In genomic region chr4:99104153-99104552, GRCh38 we compare ENCODE assay signal across 2 cellular contexts.
TF ChIP-seq lines count a peak whose summit lies in the region.

No MANE protein-coding gene starts in this region.

TF ChIP-seq in IMR-90, 13 proteins besides CTCF, POLR2A, EP300 and RAD21:
- TF ChIP-seq MAFK (IDR thresholded peaks at IDR 0.05; ENCODE audit: low read depth, low read length), result no peak
- TF ChIP-seq SMC3 (IDR thresholded peaks at IDR 0.05; ENCODE audit: low read depth, low read length), result no peak
- TF ChIP-seq ELK1 (IDR thresholded peaks at IDR 0.05; ENCODE audit: borderline replicate concordance, low read depth, low read length), result no peak
- TF ChIP-seq CEBPB (IDR thresholded peaks at IDR 0.05; ENCODE audit: low read depth, low read length), result no peak
- no peak for TF ChIP-seq CHD1 (IDR thresholded peaks at IDR 0.05; ENCODE audit: low read depth, low read length)
- no peak for TF ChIP-seq MAZ (IDR thresholded peaks at IDR 0.05; ENCODE audit: borderline replicate concordance, low read depth, low read length)
- TF ChIP-seq USF2 (IDR thresholded peaks at IDR 0.05; ENCODE audit: low read depth, low read length), result no peak
- TF ChIP-seq BHLHE40 (IDR thresholded peaks at IDR 0.05; ENCODE audit: low read depth, low read length), result no peak
- no peak for TF ChIP-seq RCOR1 (IDR thresholded peaks at IDR 0.05; ENCODE audit: insufficient replicate concordance, low read length)
- TF ChIP-seq NFE2L2 (IDR thresholded peaks at IDR 0.05; ENCODE audit: low read depth, low read length), result no peak
- TF ChIP-seq MXI1 (IDR thresholded peaks at IDR 0.05; ENCODE audit: borderline replicate concordance, low read depth, low read length), result no peak
- TF ChIP-seq RFX5 (IDR thresholded peaks at IDR 0.05; ENCODE audit: low read depth, low read length), result no peak
- no peak for TF ChIP-seq FOS (IDR thresholded peaks at IDR 0.05; ENCODE audit: low read depth, low read length)

TF ChIP-seq in HepG2, 621 proteins besides CTCF, POLR2A, EP300 and RAD21:
- TF ChIP-seq ZSCAN21 (CRISPR knock-in tag; IDR thresholded peaks at IDR 0.05; ENCODE audit: borderline replicate concordance), result no peak
- no peak for TF ChIP-seq MIER2 (CRISPR knock-in tag; IDR thresholded peaks at IDR 0.05)
- TF ChIP-seq NFYB (CRISPR knock-in tag; IDR thresholded peaks at IDR 0.05), result no peak
- TF ChIP-seq NR2F2 (IDR thresholded peaks at IDR 0.05; ENCODE audit: borderline replicate concordance, low read depth), result no peak
- no peak for TF ChIP-seq PRDM15 (CRISPR knock-in tag; IDR thresholded peaks at IDR 0.05)
- TF ChIP-seq ARNT (IDR thresholded peaks at IDR 0.05), result no peak
- no peak for TF ChIP-seq PCBP2 (optimal IDR thresholded peaks at IDR 0.05; ENCODE audit: low read depth, low read length, poor library complexity, severe bottlenecking)
- no peak for TF ChIP-seq TAF15 (IDR thresholded peaks at IDR 0.05; ENCODE audit: low read depth, low read length, poor library complexity, severe bottlenecking)
- no peak for TF ChIP-seq ZEB1 (IDR thresholded peaks at IDR 0.05; ENCODE audit: insufficient replicate concordance, low read depth)
- no peak for TF ChIP-seq ZNF432 (CRISPR knock-in tag; IDR thresholded peaks at IDR 0.05; ENCODE audit: borderline replicate concordance)
- TF ChIP-seq ZNF337 (CRISPR knock-in tag; IDR thresholded peaks at IDR 0.05; ENCODE audit: borderline replicate concordance, low read depth), result no peak
- no peak for TF ChIP-seq ZNF784 (CRISPR knock-in tag; IDR thresholded peaks at IDR 0.05; ENCODE audit: borderline replicate concordance)
- no peak for TF ChIP-seq ZNF350 (CRISPR knock-in tag; IDR thresholded peaks at IDR 0.05; ENCODE audit: borderline replicate concordance, low read depth)
- TF ChIP-seq MYC (CRISPR knock-in tag; IDR thresholded peaks at IDR 0.05; ENCODE audit: borderline replicate concordance), result no peak
- no peak for TF ChIP-seq SRSF4 (IDR thresholded peaks at IDR 0.05; ENCODE audit: low read depth, low read length, poor library complexity, severe bottlenecking)
- TF ChIP-seq ZNF280B (CRISPR knock-in tag; IDR thresholded peaks at IDR 0.05; ENCODE audit: borderline replicate concordance), result no peak
- TF ChIP-seq PHF20 (CRISPR knock-in tag; IDR thresholded peaks at IDR 0.05), result no peak
